11 cellular contexts compared by ENCODE assay signal in genomic region chr2:68468801-68469200, GRCh38. TPM values are rescaled to one million over a fixed set of nuclear protein-coding genes. Genes with fewer than 3 reads are reported as not detected.
A peak's percentile ranks its signal among the peaks of the same experiment; 100 is the strongest.
DNase-seq lines count a peak whose midpoint lies in the region; ATAC-seq and TF ChIP-seq lines count a peak whose summit lies in the region.
"Had no signal": no experiment of that assay in that cellular context is flagged by ENCODE, and none has a peak within 500 bp of the region (broad histone marks: within the 10 kb centered on the region; RNA-seq: fewer than 3 reads in every experiment).

No MANE protein-coding gene starts in this region.

- H3K9me2 ChIP-seq in MM.1S (replicated peaks; ENCODE audit: insufficient read depth, low read length), result no peaks in the 10 kb centered on the region

- CTCF ChIA-PET in activated CD8-positive, alpha-beta memory T cell treated with anti-CD3 and anti-CD28 coated beads, Interleukin-2, amount 10 ng/mL, durations not matched to agents 7 days and 5 days (lab: Charles Lee), result interaction anchor here (0.9 to 7.1 kb wide), 4 partner anchors 19 to 458 kb away, joined by 3 to 69 read pairs (median 4); no protein-coding TSS in a partner anchor

- H4K20me1 ChIP-seq in MM.1S (ENCODE audit: insufficient read depth, low read length), result no peaks in the 10 kb centered on the region

- H3K27me3 ChIP-seq in MM.1S (replicated peaks; ENCODE audit: insufficient read depth, low read length), result no peaks in the 10 kb centered on the region
- no peaks in the 10 kb centered on the region for H3K27me3 ChIP-seq in skeletal muscle satellite cell (ENCODE audit: control insufficient read depth, insufficient read depth, low read length)
- H3K27me3 ChIP-seq: testis had no signal

- H3K4me1 Mint-ChIP-seq in activated CD8-positive, alpha-beta memory T cell treated with anti-CD3 and anti-CD28 coated beads, Interleukin-2, amount 10 ng/mL, durations not matched to agents 7 days and 5 days, result peaks cover 36% of the 10 kb centered on the region
- peaks cover 24 to 29% of the 10 kb centered on the region in 2 donors for H3K4me1 Mint-ChIP-seq in effector memory CD8-positive, alpha-beta T cell (ENCODE audit: low read depth in 2 of 2)

- TF ChIP-seq CTCF in MM.1S (IDR thresholded peaks at IDR 0.05; ENCODE audit: low read length) (no peak), GM13976 (IDR thresholded peaks at IDR 0.05; ENCODE audit: borderline replicate concordance, control extremely low read depth, extremely low read depth, insufficient read depth, missing control alignments) (no peak)

- H3F3A ChIP-seq in MM.1S (ENCODE audit: insufficient read depth, low read length), result peaks cover 23% of the 10 kb centered on the region

- no peak overlapping the region for H3K27ac Mint-ChIP-seq in activated CD8-positive, alpha-beta memory T cell treated with anti-CD3 and anti-CD28 coated beads, Interleukin-2, amount 10 ng/mL, durations not matched to agents 7 days and 5 days
- peak overlapping the region in 1 of 2 donors; percentile 98 for H3K27ac Mint-ChIP-seq in effector memory CD8-positive, alpha-beta T cell

- H3K9ac ChIP-seq in MM.1S (ENCODE audit: low read length) (no peak overlapping the region), skeletal muscle satellite cell (ENCODE audit: low read depth, low read length) (no peak overlapping the region)

- peaks cover 22% of the 10 kb centered on the region for H3K4me1 ChIP-seq in MM.1S (ENCODE audit: low read length)
- H3K4me1 ChIP-seq in skeletal muscle satellite cell (ENCODE audit: control insufficient read depth, insufficient read depth, low read length), result peaks cover 19% of the 10 kb centered on the region

- H3K4me3 ChIP-seq in MM.1S (ENCODE audit: low read length) (no peak overlapping the region), skeletal muscle satellite cell (ENCODE audit: low read length) (peak overlapping the region; percentile 92)

- peak overlapping the region; percentile 100 for H3K4me3 Mint-ChIP-seq in activated CD8-positive, alpha-beta memory T cell treated with anti-CD3 and anti-CD28 coated beads, Interleukin-2, amount 10 ng/mL, durations not matched to agents 7 days and 5 days
- H3K4me3 Mint-ChIP-seq in effector memory CD8-positive, alpha-beta T cell, result peak overlapping the region; percentile 94 to 99

- no peak for DNase-seq in activated CD8-positive, alpha-beta memory T cell treated with anti-CD3 and anti-CD28 coated beads, Interleukin-2, amount 10 ng/mL, durations not matched to agents 7 days and 5 days
- DNase-seq in activated CD8-positive, alpha-beta memory T cell treated with anti-CD3 and anti-CD28 coated beads, Interleukin-2, amount 50 U/mL, for 4 hours, result no peak
- DNase-seq in MM.1S (no peak), medulla oblongata (ENCODE audit: extremely low spot score) (no peak), GM13976 (ENCODE audit: low spot score) (no peak)
- DNase-seq in effector memory CD8-positive, alpha-beta T cell, result no peak
- DNase-seq: occipital lobe; stimulated activated CD4-positive, alpha-beta T cell treated with anti-CD3 and anti-CD28 coated beads, Interleukin-2, amount 100 ng/mL, for 48 hours; testis had no signal

- no peaks in the 10 kb centered on the region for H3K9me3 Mint-ChIP-seq in activated CD8-positive, alpha-beta memory T cell treated with anti-CD3 and anti-CD28 coated beads, Interleukin-2, amount 10 ng/mL, durations not matched to agents 7 days and 5 days (ENCODE audit: low read depth)
- no peaks in the 10 kb centered on the region for H3K9me3 Mint-ChIP-seq in effector memory CD8-positive, alpha-beta T cell

- H3K4me2 ChIP-seq in MM.1S (ENCODE audit: low read depth, low read length), result peak overlapping the region; percentile 65; the same call in 1 of the 2 replicates
- H3K4me2 ChIP-seq in skeletal muscle satellite cell (ENCODE audit: low read length), result peak overlapping the region; percentile 88

- H2AFZ ChIP-seq in MM.1S (ENCODE audit: low read length), result no peak overlapping the region

- H3K79me2 ChIP-seq in MM.1S (ENCODE audit: low read length), result peaks cover 12% of the 10 kb centered on the region

- no peaks in the 10 kb centered on the region for H3K27me3 Mint-ChIP-seq in activated CD8-positive, alpha-beta memory T cell treated with anti-CD3 and anti-CD28 coated beads, Interleukin-2, amount 10 ng/mL, durations not matched to agents 7 days and 5 days
- no peaks in the 10 kb centered on the region for H3K27me3 Mint-ChIP-seq in effector memory CD8-positive, alpha-beta T cell

- H3K9me3 ChIP-seq in MM.1S (replicated peaks; ENCODE audit: insufficient read depth, low read length) (no peaks in the 10 kb centered on the region), skeletal muscle satellite cell (replicated peaks; ENCODE audit: low read length) (no peaks in the 10 kb centered on the region)
- H3K9me3 ChIP-seq: testis had no signal

- no peak for ATAC-seq in activated CD8-positive, alpha-beta memory T cell treated with anti-CD3 and anti-CD28 coated beads, Interleukin-2, amount 10 ng/mL, durations not matched to agents 7 days and 5 days
- ATAC-seq in effector memory CD8-positive, alpha-beta T cell (replicated peaks), result no peak
- no peak for ATAC-seq in HG02981 (IDR thresholded peaks at IDR 0.05; ENCODE audit: unreplicated experiment)

- H3K36me3 Mint-ChIP-seq in activated CD8-positive, alpha-beta memory T cell treated with anti-CD3 and anti-CD28 coated beads, Interleukin-2, amount 10 ng/mL, durations not matched to agents 7 days and 5 days, result peaks cover 10% of the 10 kb centered on the region
- peaks cover 13% of the 10 kb centered on the region for H3K36me3 Mint-ChIP-seq in effector memory CD8-positive, alpha-beta T cell (ENCODE audit: insufficient read depth)

- H3K27ac ChIP-seq in MM.1S (ENCODE audit: low read length), result no peak overlapping the region
- H3K27ac ChIP-seq: testis had no signal

- in situ Hi-C loops in GM13976 (cut with MboI; ENCODE audit: low sequenced_read_pairs, unreplicated experiment), result no loop called here

- H3K36me3 ChIP-seq in MM.1S (replicated peaks; ENCODE audit: insufficient read depth, low read length) (no peaks in the 10 kb centered on the region), skeletal muscle satellite cell (ENCODE audit: insufficient read depth, low read length) (no peaks in the 10 kb centered on the region)

RNA-seq across cellular contexts. Expression of gene APLF, which starts 1.4 kb away (rescaled TPM):
- 1 to 10 TPM; 3.0 to 3.3 TPM for total RNA-seq in activated CD8-positive, alpha-beta memory T cell treated with anti-CD3 and anti-CD28 coated beads, Interleukin-2, amount 10 ng/mL, durations not matched to agents 7 days and 5 days
- 3.3 TPM in 2 replicates for total RNA-seq in skeletal muscle satellite cell (2012; rRNA removed)

RNA-seq across cellular contexts. Expression of gene FBXO48, which starts 1.7 kb away (rescaled TPM):
- total RNA-seq in activated CD8-positive, alpha-beta memory T cell treated with anti-CD3 and anti-CD28 coated beads, Interleukin-2, amount 10 ng/mL, durations not matched to agents 7 days and 5 days, result 1 to 10 TPM; 3.3 to 3.4 TPM
- total RNA-seq in skeletal muscle satellite cell (2012; rRNA removed), result 0.44 and 0.51 TPM in 2 replicates
